12 cellular contexts compared by ENCODE assay signal in genomic region chr3:48434591-48435222, GRCh38. TPM values are rescaled to one million over a fixed set of nuclear protein-coding genes. Genes with fewer than 3 reads are reported as not detected.
DNase-seq lines count a peak whose midpoint lies in the region; ATAC-seq and TF ChIP-seq lines count a peak whose summit lies in the region.
"Had no signal": no experiment of that assay in that cellular context is flagged by ENCODE, and none has a peak within 500 bp of the region (broad histone marks: within the 10 kb centered on the region; RNA-seq: fewer than 3 reads in every experiment).

No MANE protein-coding gene starts in this region.

- H3K18ac ChIP-seq in IMR-90 (ENCODE audit: low read depth, low read length) (no peak overlapping the region), trophoblast cell (ENCODE audit: low read length) (peak overlapping the region; percentile 27)

- H3K9ac ChIP-seq in IMR-90 (ENCODE audit: low read depth, low read length) (no peak overlapping the region), duodenal mucosa (ENCODE audit: low read depth in 1 of 2, low read length in 2 of 2) (peak overlapping the region; percentile 16 to 41), trophoblast cell (ENCODE audit: low read length) (no peak overlapping the region)

- peak overlapping the region; percentile 33 for H2AK9ac ChIP-seq in IMR-90 (replicated peaks; ENCODE audit: low read depth, low read length, poor library complexity)

- no peak overlapping the region for H3K56ac ChIP-seq in IMR-90 (ENCODE audit: extremely low read depth, insufficient read depth, low read length)

- TF ChIP-seq CTCF in IMR-90 (conservative IDR thresholded peaks at IDR 0.05; ENCODE audit: low read depth, low read length), result no peak

- TF ChIP-seq POLR2A in IMR-90 (IDR thresholded peaks at IDR 0.05; ENCODE audit: low read depth, low read length), result no peak

- no peak overlapping the region for H3K23ac ChIP-seq in IMR-90 (ENCODE audit: low read depth, low read length)
- no peak overlapping the region for H3K23ac ChIP-seq in trophoblast cell (ENCODE audit: low read length)

- H3K9me1 ChIP-seq in IMR-90 (ENCODE audit: insufficient read depth, low read length), result peaks cover 4% of the 10 kb centered on the region; the same call in 1 of the 2 replicates

- no peak for DNase-seq in IMR-90
- DNase-seq in trophoblast cell, result no peak
- no peak for DNase-seq in NCI-H345 treated with DMSO at 0.1 percent for 48 hours (lab: John Stamatoyannopoulos, UW; ENCODE audit: unreplicated experiment)
- DNase-seq: activated CD8-positive, alpha-beta memory T cell treated with anti-CD3 and anti-CD28 coated beads, Interleukin-2, amount 50 U/mL, for 48 hours; brain microvascular endothelial cell; CD4-positive, alpha-beta T cell; NCI-H1436; T-helper 17 cell had no signal

- H3K4ac ChIP-seq in IMR-90 (ENCODE audit: low read depth, low read length) (no peak overlapping the region), trophoblast cell (ENCODE audit: low read depth, low read length) (no peak overlapping the region)

- H4K91ac ChIP-seq in IMR-90 (ENCODE audit: insufficient read depth, low read depth, low read length) (no peak overlapping the region), trophoblast cell (ENCODE audit: low read depth, low read length) (peak overlapping the region; percentile 22)

- intact Hi-C loops in IMR-90 (cut with micrococcal nuclease), result no loop called here

- in situ Hi-C loops in IMR-90 (cut with MboI; ENCODE audit: low sequenced_read_pairs), result loop anchor here (5.0 kb wide), 2 partner anchors 32 to 162 kb away; no protein-coding TSS in a partner anchor

- H3K4me3 ChIP-seq in IMR-90 (ENCODE audit: insufficient read depth, low read depth, low read length), result no peak overlapping the region
- H3K4me3 ChIP-seq in duodenal mucosa (ENCODE audit: low read depth in 1 of 2, low read length in 2 of 2), result peak overlapping the region in 1 of 2 donors; percentile 32
- no peak overlapping the region for H3K4me3 ChIP-seq in trophoblast cell (ENCODE audit: low read depth, low read length)
- H3K4me3 ChIP-seq: right lobe of liver had no signal

- H3K79me1 ChIP-seq in IMR-90 (ENCODE audit: low read depth in 1 of 2, low read length in 2 of 2), result peaks cover 18 to 34% of the 10 kb centered on the region in 2 experiments
- peaks cover 10% of the 10 kb centered on the region for H3K79me1 ChIP-seq in trophoblast cell (ENCODE audit: low read length)

- BruUV-seq in IMR-90 (replicated peaks; lab: Mats Ljungman, UMichigan), result no TSS peak

- CTCF ChIA-PET in IMR-90 (lab: Yijun Ruan, JAX), result interaction anchor here (1.1 to 2.7 kb wide), 2 partner anchors 27 to 34 kb away, joined by 3 to 16 read pairs; no protein-coding TSS in a partner anchor

- WGBS in IMR-90 (ENCODE audit: extremely low coverage in 2 of 2, insufficient read length in 1 of 2), 2 experiments, result 56% methylated on average over 7 of the region's 15 CpGs; no CpG with 5 or more reads in 1 of the 2 experiments
- no CpG with 5 or more reads among the region's 15 CpGs for WGBS in trophoblast cell (ENCODE audit: extremely low coverage, insufficient coverage, insufficient read length)

- TF ChIP-seq RAD21 in IMR-90 (IDR thresholded peaks at IDR 0.05; ENCODE audit: low read length), result no peak

- H4K20me1 ChIP-seq in IMR-90 (ENCODE audit: insufficient read depth, low read length), result no peaks in the 10 kb centered on the region; the same call in 1 of the 2 replicates

- ATAC-seq in IMR-90 (ENCODE audit: low read depth) (no peak), esophagus mucosa (no peak), HG03039 (IDR thresholded peaks at IDR 0.05; ENCODE audit: unreplicated experiment) (no peak)
- ATAC-seq: right lobe of liver, T-helper 17 cell had no signal

- dilution Hi-C loops in IMR-90 (cut with HindIII; ENCODE audit: low sequenced_read_pairs, unreplicated experiment), result no loop called here

- H3K79me2 ChIP-seq in trophoblast cell (ENCODE audit: control insufficient read depth, insufficient read depth, low read length, poor library complexity), result peaks cover under 1% of the 10 kb centered on the region

- POLR2A ChIA-PET in IMR-90 (lab: Charles Lee; ENCODE audit: unreplicated experiment), result no interaction called here

- no peak overlapping the region for H2BK120ac ChIP-seq in IMR-90 (ENCODE audit: low read depth, low read length)
- H2BK120ac ChIP-seq in trophoblast cell (ENCODE audit: insufficient read depth, low read length, poor library complexity), result peak overlapping the region; percentile 35

- H3K27me3 ChIP-seq in IMR-90 (ENCODE audit: control insufficient read depth, insufficient read depth, low read length) (no peaks in the 10 kb centered on the region), duodenal mucosa (ENCODE audit: control insufficient read depth in 1 of 2, insufficient read depth in 2 of 2, low read length in 2 of 2) (no peaks in the 10 kb centered on the region), trophoblast cell (ENCODE audit: insufficient read depth, low read length) (no peaks in the 10 kb centered on the region)
- H3K27me3 ChIP-seq: brain microvascular endothelial cell, right lobe of liver had no signal

- H2AK5ac ChIP-seq in IMR-90 (ENCODE audit: low read depth, low read length), result no peak overlapping the region
- no peak overlapping the region for H2AK5ac ChIP-seq in trophoblast cell (ENCODE audit: low read length)

- no peak overlapping the region for H3K14ac ChIP-seq in IMR-90 (replicated peaks; ENCODE audit: low read depth, low read length)
- no peak overlapping the region for H3K14ac ChIP-seq in trophoblast cell (ENCODE audit: low read length)

- no peak overlapping the region for H4K8ac ChIP-seq in IMR-90 (ENCODE audit: low read depth in 2 of 2, low read length in 2 of 2)
- no peak overlapping the region for H4K8ac ChIP-seq in trophoblast cell (ENCODE audit: low read depth, low read length)

- no peaks in the 10 kb centered on the region for H3K9me3 ChIP-seq in IMR-90 (ENCODE audit: control insufficient read depth, insufficient read depth, low read length)
- H3K9me3 ChIP-seq in duodenal mucosa (ENCODE audit: control insufficient read depth in 1 of 2, low read length in 2 of 2), result no peaks in the 10 kb centered on the region
- no peaks in the 10 kb centered on the region for H3K9me3 ChIP-seq in trophoblast cell (ENCODE audit: insufficient read depth, low read depth, low read length)
- H3K9me3 ChIP-seq: right lobe of liver had no signal

- H3K4me2 ChIP-seq in IMR-90 (ENCODE audit: low read depth, low read length) (no peak overlapping the region), trophoblast cell (ENCODE audit: low read length) (no peak overlapping the region)

- H2BK5ac ChIP-seq in IMR-90 (ENCODE audit: low read depth, low read length, poor library complexity, severe bottlenecking), result no peak overlapping the region
- no peak overlapping the region for H2BK5ac ChIP-seq in trophoblast cell (ENCODE audit: low read depth, low read length, poor library complexity)

- no peak overlapping the region for H4K5ac ChIP-seq in IMR-90 (ENCODE audit: low read depth, low read length)

- no peak overlapping the region for H2BK15ac ChIP-seq in IMR-90 (ENCODE audit: low read depth, low read length)

- no peak overlapping the region for H2BK20ac ChIP-seq in IMR-90 (ENCODE audit: low read depth, low read length)

- H3K27ac ChIP-seq in IMR-90 (ENCODE audit: insufficient read depth, low read length) (no peak overlapping the region), duodenal mucosa (ENCODE audit: low read depth, low read length) (peak overlapping the region; percentile 51), trophoblast cell (ENCODE audit: low read depth, low read length) (no peak overlapping the region)
- H3K27ac ChIP-seq: brain microvascular endothelial cell, right lobe of liver had no signal

- H3K36me3 ChIP-seq in IMR-90 (ENCODE audit: control insufficient read depth, insufficient read depth, low read length), result peaks cover 18% of the 10 kb centered on the region
- H3K36me3 ChIP-seq in duodenal mucosa (ENCODE audit: control insufficient read depth in 1 of 2, insufficient read depth in 2 of 2, low read length in 2 of 2), result peaks cover 6 to 7% of the 10 kb centered on the region in 2 donors
- peaks cover 14 to 19% of the 10 kb centered on the region in 2 experiments for H3K36me3 ChIP-seq in trophoblast cell (ENCODE audit: control insufficient read depth in 1 of 2, insufficient read depth in 2 of 2, low read length in 2 of 2)

- no peak overlapping the region for H2AFZ ChIP-seq in IMR-90 (replicated peaks; ENCODE audit: low read length, poor library complexity)
- H2AFZ ChIP-seq in trophoblast cell (ENCODE audit: insufficient read depth, low read length, poor library complexity), result no peak overlapping the region

- H4K12ac ChIP-seq in trophoblast cell (ENCODE audit: low read depth, low read length), result no peak overlapping the region

- peaks cover 4% of the 10 kb centered on the region; the same call in 1 of the 2 replicates for H3K4me1 ChIP-seq in IMR-90 (ENCODE audit: control insufficient read depth, insufficient read depth, low read length)
- H3K4me1 ChIP-seq in duodenal mucosa (ENCODE audit: control insufficient read depth in 1 of 2, insufficient read depth in 2 of 2, low read length in 2 of 2), result peaks cover 50 to 52% of the 10 kb centered on the region in 2 donors
- peaks cover 31 to 35% of the 10 kb centered on the region in 2 experiments for H3K4me1 ChIP-seq in trophoblast cell (ENCODE audit: control insufficient read depth in 1 of 2, insufficient read depth in 2 of 2, low read length in 2 of 2)

- peak overlapping the region; percentile 45 for H2BK12ac ChIP-seq in trophoblast cell (ENCODE audit: low read length)

RNA-seq across cellular contexts. Expression of gene PLXNB1, which starts 4.8 kb away (rescaled TPM):
- total RNA-seq in IMR-90 (2012; rRNA removed) (5.2 and 9.2 TPM in 2 replicates), esophagus mucosa (62.0 TPM)
- 25.3 and 27.0 TPM in 2 replicates for polyA plus RNA-seq in IMR-90 (2012; rRNA removed)
- 11.3 and 16.3 TPM in 2 replicates for polyA plus RNA-seq in IMR-90 (2012; cell fraction: cytosol; rRNA removed)
- polyA plus RNA-seq in IMR-90 (2012; cell fraction: nucleus; rRNA removed; ENCODE audit: low replicate concordance), result 156 and 317 TPM in 2 replicates
- 48.1 and 50.4 TPM in 2 replicates for polyA plus RNA-seq in trophoblast cell (2013)

RNA-seq across cellular contexts. Expression of gene CCDC51, which starts 5.2 kb away (rescaled TPM):
- total RNA-seq in IMR-90 (2012; rRNA removed) (15.3 and 16.1 TPM in 2 replicates), esophagus mucosa (15.3 TPM)
- polyA plus RNA-seq in IMR-90 (2012; rRNA removed), result 11.0 TPM in 2 replicates
- 11.0 and 14.3 TPM in 2 replicates for polyA plus RNA-seq in IMR-90 (2012; cell fraction: cytosol; rRNA removed)
- 4.0 and 4.7 TPM in 2 replicates for polyA plus RNA-seq in IMR-90 (2012; cell fraction: nucleus; rRNA removed; ENCODE audit: low replicate concordance)
- 11.1 and 11.5 TPM in 2 replicates for polyA plus RNA-seq in trophoblast cell (2013)

RNA-seq across cellular contexts. Expression of gene TMA7, which starts 5.3 kb away (rescaled TPM):
- total RNA-seq in IMR-90 (2012; rRNA removed) (81.9 and 131 TPM in 2 replicates), esophagus mucosa (244 TPM)
- 220 and 240 TPM in 2 replicates for polyA plus RNA-seq in IMR-90 (2012; rRNA removed)
- polyA plus RNA-seq in IMR-90 (2012; cell fraction: cytosol; rRNA removed), result 76.2 and 162 TPM in 2 replicates
- polyA plus RNA-seq in IMR-90 (2012; cell fraction: nucleus; rRNA removed; ENCODE audit: low replicate concordance), result 19.3 and 97.5 TPM in 2 replicates
- 586 and 607 TPM in 2 replicates for polyA plus RNA-seq in trophoblast cell (2013)

RNA-seq across cellular contexts. Expression of gene ATRIP, which starts 11.8 kb away (rescaled TPM):
- total RNA-seq in IMR-90 (2012; rRNA removed) (7.2 and 10.8 TPM in 2 replicates), esophagus mucosa (6.3 TPM)
- 6.8 and 7.2 TPM in 2 replicates for polyA plus RNA-seq in IMR-90 (2012; rRNA removed)
- 3.8 and 4.0 TPM in 2 replicates for polyA plus RNA-seq in IMR-90 (2012; cell fraction: cytosol; rRNA removed)
- 8.2 and 14.4 TPM in 2 replicates for polyA plus RNA-seq in IMR-90 (2012; cell fraction: nucleus; rRNA removed; ENCODE audit: low replicate concordance)
- 9.1 and 9.8 TPM in 2 replicates for polyA plus RNA-seq in trophoblast cell (2013)

Comparison
In these comparisons a context has a peak if more than half of its experiments do, and no peak if none do; other contexts are left out.
1. H3K9ac ChIP-seq: peak in duodenal mucosa (2 of 2); none in IMR-90 (single experiment) and trophoblast cell (single experiment).